Comparison of ENCODE assay signal across 8 cellular contexts in the genomic region with DNA sequence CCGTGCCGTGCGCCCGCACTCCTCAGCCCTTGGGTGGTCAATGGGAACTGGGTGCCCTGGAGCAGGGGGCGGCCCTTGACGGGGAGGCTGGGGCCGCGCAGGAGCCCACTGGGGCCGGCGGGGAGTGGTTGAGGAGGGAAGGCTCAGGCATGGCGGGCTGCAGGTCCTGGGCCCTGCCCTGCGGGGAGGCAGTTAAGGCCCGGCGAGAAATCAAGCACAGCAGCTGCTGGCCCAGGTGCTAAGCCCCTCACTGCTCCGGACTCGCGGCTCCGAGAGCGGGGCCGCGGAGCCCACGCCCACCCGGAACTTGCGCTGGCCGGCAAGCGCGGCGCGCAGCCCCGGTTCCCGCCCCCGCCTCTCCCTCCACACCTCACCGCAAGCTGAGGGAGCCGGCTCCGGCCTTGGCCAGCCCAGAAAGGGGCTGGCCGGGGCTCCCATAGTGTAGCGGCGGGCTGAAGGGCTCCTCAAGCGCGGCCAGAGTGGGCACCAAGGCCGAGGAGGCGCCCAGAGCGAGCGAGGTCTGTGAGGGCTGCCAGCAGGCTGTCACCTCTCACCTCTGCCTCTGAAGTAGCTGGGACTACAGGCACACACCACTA. TPM values are rescaled to one million over a fixed set of nuclear protein-coding genes. Genes with fewer than 3 reads are reported as not detected.
DNase-seq lines count a peak whose midpoint lies in the region.

No MANE protein-coding gene starts in this region.

- no peak overlapping the region for H3K27ac ChIP-seq in substantia nigra (ENCODE audit: low read depth, low read length, poor library complexity, severe bottlenecking)

- H3K4me3 ChIP-seq in iPS-15b (ENCODE audit: low read depth, low read length): peak overlapping the region; percentile 30

- H3K9me3 Mint-ChIP-seq in T-helper 1 cell treated with Interleukin-12 subunit alpha and Interleukin-12 subunit beta and Interleukin-4 antibody, amounts not matched to agents 30 μg/mL and 1 μg/mL, for 36 hours: peaks cover 5% of the 10 kb centered on the region
- H3K9me3 Mint-ChIP-seq in activated naive CD8-positive, alpha-beta T cell treated with anti-CD3 and anti-CD28 coated beads for 36 hours: peaks cover 6% of the 10 kb centered on the region
- no peaks in the 10 kb centered on the region for H3K9me3 Mint-ChIP-seq in stimulated activated naive CD8-positive, alpha-beta T cell treated with anti-CD3 and anti-CD28 coated beads, Interleukin-15, Interleukin-2, amounts not matched to agents 100 ng/mL and 50 ng/mL, for 24 hours

- peak overlapping the region; percentile 52 for H3K4me3 Mint-ChIP-seq in T-helper 1 cell treated with Interleukin-12 subunit alpha and Interleukin-12 subunit beta and Interleukin-4 antibody, amounts not matched to agents 30 μg/mL and 1 μg/mL, for 36 hours
- peak overlapping the region; percentile 59 for H3K4me3 Mint-ChIP-seq in activated naive CD8-positive, alpha-beta T cell treated with anti-CD3 and anti-CD28 coated beads for 36 hours
- peak overlapping the region; percentile 65 for H3K4me3 Mint-ChIP-seq in stimulated activated naive CD8-positive, alpha-beta T cell treated with anti-CD3 and anti-CD28 coated beads, Interleukin-15, Interleukin-2, amounts not matched to agents 100 ng/mL and 50 ng/mL, for 24 hours

- peaks cover 3% of the 10 kb centered on the region for H3K4me1 Mint-ChIP-seq in T-helper 1 cell treated with Interleukin-12 subunit alpha and Interleukin-12 subunit beta and Interleukin-4 antibody, amounts not matched to agents 30 μg/mL and 1 μg/mL, for 36 hours (ENCODE audit: low read depth)
- H3K4me1 Mint-ChIP-seq in activated naive CD8-positive, alpha-beta T cell treated with anti-CD3 and anti-CD28 coated beads for 36 hours: peaks cover 25% of the 10 kb centered on the region
- peaks cover 16% of the 10 kb centered on the region for H3K4me1 Mint-ChIP-seq in stimulated activated naive CD8-positive, alpha-beta T cell treated with anti-CD3 and anti-CD28 coated beads, Interleukin-15, Interleukin-2, amounts not matched to agents 100 ng/mL and 50 ng/mL, for 24 hours (ENCODE audit: low read depth)

- H3K27ac Mint-ChIP-seq in T-helper 1 cell treated with Interleukin-12 subunit alpha and Interleukin-12 subunit beta and Interleukin-4 antibody, amounts not matched to agents 30 μg/mL and 1 μg/mL, for 36 hours: no peak overlapping the region
- H3K27ac Mint-ChIP-seq in activated naive CD8-positive, alpha-beta T cell treated with anti-CD3 and anti-CD28 coated beads for 36 hours: no peak overlapping the region
- H3K27ac Mint-ChIP-seq in stimulated activated naive CD8-positive, alpha-beta T cell treated with anti-CD3 and anti-CD28 coated beads, Interleukin-15, Interleukin-2, amounts not matched to agents 100 ng/mL and 50 ng/mL, for 24 hours: no peak overlapping the region

- H3K9me3 ChIP-seq in iPS-15b (ENCODE audit: control insufficient read depth, insufficient read depth, low read length): no peaks in the 10 kb centered on the region

- DNase-seq in T-helper 1 cell (no peak), hepatic stellate cell (ENCODE audit: low spot score) (no peak), NCI-H345 treated with DMSO at 0.1 percent for 48 hours (lab: John Stamatoyannopoulos, UW; ENCODE audit: unreplicated experiment) (no peak), substantia nigra (lab: John Stamatoyannopoulos, UW) (no peak)
- DNase-seq in activated naive CD8-positive, alpha-beta T cell treated with anti-CD3 and anti-CD28 coated beads for 36 hours: peak; percentile 31

- no peaks in the 10 kb centered on the region for H3K36me3 ChIP-seq in iPS-15b (ENCODE audit: control insufficient read depth, insufficient read depth, low read length)

- H3K36me3 Mint-ChIP-seq in T-helper 1 cell treated with Interleukin-12 subunit alpha and Interleukin-12 subunit beta and Interleukin-4 antibody, amounts not matched to agents 30 μg/mL and 1 μg/mL, for 36 hours (ENCODE audit: low read depth): no peaks in the 10 kb centered on the region
- no peaks in the 10 kb centered on the region for H3K36me3 Mint-ChIP-seq in activated naive CD8-positive, alpha-beta T cell treated with anti-CD3 and anti-CD28 coated beads for 36 hours
- H3K36me3 Mint-ChIP-seq in stimulated activated naive CD8-positive, alpha-beta T cell treated with anti-CD3 and anti-CD28 coated beads, Interleukin-15, Interleukin-2, amounts not matched to agents 100 ng/mL and 50 ng/mL, for 24 hours (ENCODE audit: low read depth): no peaks in the 10 kb centered on the region

- H3K9ac ChIP-seq in iPS-15b (ENCODE audit: low read depth, low read length): no peak overlapping the region

- peaks cover 5% of the 10 kb centered on the region for H3K27me3 ChIP-seq in iPS-15b (ENCODE audit: control insufficient read depth, insufficient read depth, low read length)

- no peaks in the 10 kb centered on the region for H3K4me1 ChIP-seq in iPS-15b (ENCODE audit: control insufficient read depth, insufficient read depth, low read length)

- peaks cover 8% of the 10 kb centered on the region for H3K27me3 Mint-ChIP-seq in T-helper 1 cell treated with Interleukin-12 subunit alpha and Interleukin-12 subunit beta and Interleukin-4 antibody, amounts not matched to agents 30 μg/mL and 1 μg/mL, for 36 hours (ENCODE audit: low read depth)
- H3K27me3 Mint-ChIP-seq in activated naive CD8-positive, alpha-beta T cell treated with anti-CD3 and anti-CD28 coated beads for 36 hours: no peaks in the 10 kb centered on the region
- no peaks in the 10 kb centered on the region for H3K27me3 Mint-ChIP-seq in stimulated activated naive CD8-positive, alpha-beta T cell treated with anti-CD3 and anti-CD28 coated beads, Interleukin-15, Interleukin-2, amounts not matched to agents 100 ng/mL and 50 ng/mL, for 24 hours

RNA-seq across cellular contexts. Expression of a gene that starts 7.8 kb away (rescaled TPM):
- total RNA-seq in activated naive CD8-positive, alpha-beta T cell treated with anti-CD3 and anti-CD28 coated beads for 36 hours: not detected

RNA-seq across cellular contexts. Expression of a gene that starts 53.2 kb away (rescaled TPM):
- 10 to 100 TPM; 36.9 to 38.8 TPM for total RNA-seq in activated naive CD8-positive, alpha-beta T cell treated with anti-CD3 and anti-CD28 coated beads for 36 hours
